Comparison of ENCODE assay signal across 8 cellular contexts in genomic region chr14:101072945-101073597, GRCh38.
A peak's percentile ranks its signal among the peaks of the same experiment; 100 is the strongest.
DNase-seq lines count a peak whose midpoint lies in the region; ATAC-seq and TF ChIP-seq lines count a peak whose summit lies in the region.

No MANE protein-coding gene starts in this region.

- H3K4me3 Mint-ChIP-seq in activated naive CD4-positive, alpha-beta T cell treated with anti-CD3 and anti-CD28 coated beads for 36 hours = no peak overlapping the region

- H3K4me1 Mint-ChIP-seq in activated naive CD4-positive, alpha-beta T cell treated with anti-CD3 and anti-CD28 coated beads for 36 hours (ENCODE audit: low read depth) = peaks cover 4% of the 10 kb centered on the region

- intact Hi-C loops in activated naive CD4-positive, alpha-beta T cell treated with anti-CD3 and anti-CD28 coated beads for 36 hours (cut with micrococcal nuclease) = no loop called here
- intact Hi-C loops in posterior vena cava (cut with DNase I) = loop anchor here in 1 of 2 donors (5.0 kb wide), 1 partner anchor 389 kb away; no protein-coding TSS in a partner anchor

- no peaks in the 10 kb centered on the region for H3K36me3 Mint-ChIP-seq in activated naive CD4-positive, alpha-beta T cell treated with anti-CD3 and anti-CD28 coated beads for 36 hours (ENCODE audit: low read depth)

- peak; percentile 25 for DNase-seq in activated naive CD4-positive, alpha-beta T cell treated with anti-CD3 and anti-CD28 coated beads for 36 hours
- DNase-seq in activated naive CD4-positive, alpha-beta T cell treated with anti-CD3 and anti-CD28 coated beads, Interleukin-2, amount 50 U/mL, for 16 hours = no peak
- DNase-seq in HuH-7.5 (ENCODE audit: low spot score) (peak; percentile 77), SW480 (ENCODE audit: low spot score) (peak; percentile 98), fibroblast of pulmonary artery (ENCODE audit: low read depth) (peak; percentile 95), posterior vena cava (ENCODE audit: low spot score) (peak; percentile 80), NCI-H128 (lab: John Stamatoyannopoulos, UW; ENCODE audit: unreplicated experiment) (no peak)

- H3K9me3 Mint-ChIP-seq in activated naive CD4-positive, alpha-beta T cell treated with anti-CD3 and anti-CD28 coated beads for 36 hours = no peaks in the 10 kb centered on the region

- CTCF ChIA-PET in activated naive CD4-positive, alpha-beta T cell treated with anti-CD3 and anti-CD28 coated beads for 36 hours (lab: Charles Lee) = no interaction called here

- peak; percentile 81 for ATAC-seq in GM21825 (IDR thresholded peaks at IDR 0.05; ENCODE audit: unreplicated experiment)

- no peak for TF ChIP-seq CTCF in fibroblast of pulmonary artery (IDR thresholded peaks at IDR 0.05; ENCODE audit: low read length, missing control alignments)

- no peak overlapping the region for H3K27ac Mint-ChIP-seq in activated naive CD4-positive, alpha-beta T cell treated with anti-CD3 and anti-CD28 coated beads for 36 hours

- no peak overlapping the region for H3K4me3 ChIP-seq in fibroblast of pulmonary artery (replicated peaks; ENCODE audit: low read depth, low read length)

- peaks cover 18% of the 10 kb centered on the region for H3K27me3 Mint-ChIP-seq in activated naive CD4-positive, alpha-beta T cell treated with anti-CD3 and anti-CD28 coated beads for 36 hours (ENCODE audit: low read depth)

Comparison
In these comparisons a context has a peak if more than half of its experiments do, and no peak if none do; other contexts are left out.
1. DNase-seq: peak in activated naive CD4-positive, alpha-beta T cell treated with anti-CD3 and anti-CD28 coated beads for 36 hours (single experiment), HuH-7.5 (single experiment), SW480 (single experiment), fibroblast of pulmonary artery (single experiment) and posterior vena cava (single experiment); none in activated naive CD4-positive, alpha-beta T cell treated with anti-CD3 and anti-CD28 coated beads, Interleukin-2, amount 50 U/mL, for 16 hours (single experiment) and NCI-H128 (single experiment).